ENCODE assay signal across 21 cellular contexts in the genomic region with DNA sequence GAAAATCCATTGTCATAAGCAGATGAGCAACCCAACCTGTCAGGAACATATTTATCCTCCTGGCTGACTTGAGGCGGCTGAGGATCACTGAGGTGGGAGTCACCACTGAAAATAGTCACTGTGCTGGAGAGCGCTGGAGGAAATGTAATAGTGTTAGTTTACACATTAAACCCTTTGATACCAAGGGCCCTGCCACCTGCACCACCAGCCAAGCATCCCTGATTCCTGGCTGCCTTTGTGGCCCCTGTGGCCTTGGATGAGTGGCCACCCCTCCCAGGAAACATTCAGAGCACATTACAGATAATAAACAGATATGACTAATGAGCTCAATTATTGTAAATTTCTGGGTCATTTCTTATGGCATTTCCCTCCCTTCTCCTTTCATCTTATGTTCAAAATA.
DNase-seq lines count a peak whose midpoint lies in the region; TF ChIP-seq lines count a peak whose summit lies in the region.
"Had no signal": no experiment of that assay in that cellular context is flagged by ENCODE, and none has a peak within 500 bp of the region (broad histone marks: within the 10 kb centered on the region; RNA-seq: fewer than 3 reads in every experiment).

No MANE protein-coding gene starts in this region.

- in situ Hi-C loops in Caki2 (cut with HindIII; ENCODE audit: low pct_unique_long_range_greater_than_20kb, low sequenced_read_pairs) = no loop called here

- DNase-seq in Caki2 (ENCODE audit: low read depth) = peak; percentile 71
- DNase-seq in NCI-H2196 (lab: John Stamatoyannopoulos, UW; ENCODE audit: unreplicated experiment) = peak; percentile 44
- peak; percentile 23 for DNase-seq in kidney epithelial cell (ENCODE audit: low read depth)
- peak; percentile 66 for DNase-seq in renal cortical epithelial cell (ENCODE audit: low read depth)
- DNase-seq in activated naive CD4-positive, alpha-beta T cell treated with Interleukin-2 at 50 U/mL for 16 hours = no peak
- no peak for DNase-seq in SKM-1 treated with dmso at 0.1 percent for 144 hours (lab: John Stamatoyannopoulos, UW; ENCODE audit: unreplicated experiment)
- DNase-seq in NOMO-1 treated with dmso at 0.1 percent for 144 hours (lab: John Stamatoyannopoulos, UW; ENCODE audit: unreplicated experiment) = no peak
- DNase-seq: AML-193; CD4-positive, alpha-beta T cell; COR-L47; GF-D8; NCI-H1048; NCI-H1417; NCI-H1694; NCI-H2081 treated with DMSO at 0.1 percent for 48 hours; NCI-H2171; NCI-H524; NCI-H748 treated with DMSO at 0.1 percent for 48 hours; NK-92 treated with Interleukin-12 subunit alpha and Interleukin-12 subunit beta, amount 100 ng/mL, for 24 hours; SHP77 had no signal

- H3K27me3 ChIP-seq in kidney epithelial cell (ENCODE audit: control insufficient read depth, insufficient read depth, low read length) = no peaks in the 10 kb centered on the region
- H3K27me3 ChIP-seq: BLaER1 treated with 17β-estradiol and CSF1 and Interleukin-3, amounts not matched to agents 10 nM and 100 nM had no signal

- no peaks in the 10 kb centered on the region for H3K36me3 ChIP-seq in kidney epithelial cell (ENCODE audit: control insufficient read depth, insufficient read depth, low read length)
- H3K36me3 ChIP-seq: BLaER1 treated with 17β-estradiol and CSF1 and Interleukin-3, amounts not matched to agents 10 nM and 100 nM had no signal

- H3K4me3 ChIP-seq in kidney epithelial cell (ENCODE audit: low read depth, low read length) = no peak overlapping the region
- H3K4me3 ChIP-seq: BLaER1 treated with 17β-estradiol and CSF1 and Interleukin-3, amounts not matched to agents 10 nM and 100 nM had no signal

- TF ChIP-seq CTCF in kidney epithelial cell (IDR thresholded peaks at IDR 0.05; ENCODE audit: insufficient read depth, low read length, poor library complexity, severe bottlenecking) = no peak

Comparison
In these comparisons a context has a peak if more than half of its experiments do, and no peak if none do; other contexts are left out.
1. DNase-seq: peak in Caki2 (single experiment), NCI-H2196 (single experiment), kidney epithelial cell (single experiment) and renal cortical epithelial cell (single experiment); none in activated naive CD4-positive, alpha-beta T cell treated with Interleukin-2 at 50 U/mL for 16 hours (single experiment), SKM-1 treated with dmso at 0.1 percent for 144 hours (single experiment) and NOMO-1 treated with dmso at 0.1 percent for 144 hours (single experiment).